In genomic region chr11:78420255-78420764, GRCh38 we compare ENCODE assay signal across 8 cellular contexts. TPM values are rescaled to one million over a fixed set of nuclear protein-coding genes. Genes with fewer than 3 reads are reported as not detected.
DNase-seq lines count a peak whose midpoint lies in the region; ATAC-seq, FAIRE-seq and TF ChIP-seq lines count a peak whose summit lies in the region.

No MANE protein-coding gene starts in this region.

- peak overlapping the region; percentile 70 for H3K4me3 Mint-ChIP-seq in T-helper 2 cell treated with Interferon-gamma antibody and Interleukin-4, amounts not matched to agents 5 μg/mL and 100 μg/mL, for 36 hours

- peaks cover 26% of the 10 kb centered on the region for H3K27me3 ChIP-seq in DOHH2 (ENCODE audit: control insufficient read depth, low read length)
- H3K27me3 ChIP-seq in breast epithelium, result no peaks in the 10 kb centered on the region

- H3K36me3 Mint-ChIP-seq in T-helper 2 cell treated with Interferon-gamma antibody and Interleukin-4, amounts not matched to agents 5 μg/mL and 100 μg/mL, for 36 hours (ENCODE audit: low read depth), result peaks cover 24% of the 10 kb centered on the region

- TF ChIP-seq POLR2A in breast epithelium (IDR thresholded peaks at IDR 0.05), result no peak

- H3F3A ChIP-seq in DOHH2 (ENCODE audit: control insufficient read depth, insufficient read depth), result peaks cover 12% of the 10 kb centered on the region

- H3K9me3 Mint-ChIP-seq in T-helper 2 cell treated with Interferon-gamma antibody and Interleukin-4, amounts not matched to agents 5 μg/mL and 100 μg/mL, for 36 hours, result no peaks in the 10 kb centered on the region

- no peaks in the 10 kb centered on the region; the same call in 1 of the 2 replicates for H4K20me1 ChIP-seq in DOHH2 (ENCODE audit: control insufficient read depth, insufficient read depth, low read depth, low read length)

- no peak overlapping the region for H3K27ac ChIP-seq in DOHH2 (ENCODE audit: low read depth, low read length)
- peak overlapping the region; percentile 13 to 59 for H3K27ac ChIP-seq in breast epithelium
- peak overlapping the region; percentile 12 to 62 for H3K27ac ChIP-seq in kidney (ENCODE audit: low read depth in 2 of 2, low read length in 2 of 2)

- FAIRE-seq in kidney (lab: Jason Lieb, UNC), result no peak

- no peak for ATAC-seq in GM19463 (IDR thresholded peaks at IDR 0.05; ENCODE audit: unreplicated experiment)

- H3K27me3 Mint-ChIP-seq in T-helper 2 cell treated with Interferon-gamma antibody and Interleukin-4, amounts not matched to agents 5 μg/mL and 100 μg/mL, for 36 hours (ENCODE audit: low read depth), result no peaks in the 10 kb centered on the region

- H3K9me3 ChIP-seq in DOHH2 (ENCODE audit: control insufficient read depth, insufficient read depth, low read length), result no peaks in the 10 kb centered on the region
- no peaks in the 10 kb centered on the region for H3K9me3 ChIP-seq in breast epithelium
- H3K9me3 ChIP-seq in kidney (ENCODE audit: control insufficient read depth in 1 of 2, low read length in 2 of 2), result no peaks in the 10 kb centered on the region

- peak; percentile 74 for TF ChIP-seq CTCF in DOHH2 (IDR thresholded peaks at IDR 0.05; ENCODE audit: low read depth, low read length, poor library complexity, severe bottlenecking)
- peak; percentile 48 for TF ChIP-seq CTCF in LNCaP clone FGC (IDR thresholded peaks at IDR 0.05; ENCODE audit: control insufficient read depth, extremely low read depth, insufficient read depth)
- peak; percentile 25 to 54 (median 48) for TF ChIP-seq CTCF in breast epithelium (IDR thresholded peaks at IDR 0.05)
- TF ChIP-seq CTCF in kidney (IDR thresholded peaks at IDR 0.05; ENCODE audit: borderline replicate concordance, extremely low read depth, insufficient read depth), result peak; percentile 68

- H3K4me2 ChIP-seq in DOHH2 (ENCODE audit: low read length), result peak overlapping the region; percentile 53

- no peaks in the 10 kb centered on the region for H3K9me2 ChIP-seq in DOHH2 (replicated peaks; ENCODE audit: control insufficient read depth, low read length)

- H3K4me1 ChIP-seq in DOHH2 (ENCODE audit: control insufficient read depth, low read length) (peaks cover 42% of the 10 kb centered on the region), breast epithelium (no peaks in the 10 kb centered on the region), kidney (ENCODE audit: control insufficient read depth in 1 of 2, insufficient read depth in 1 of 2, low read depth in 1 of 2, low read length in 2 of 2) (peaks cover 19% of the 10 kb centered on the region in 2 donors)

- no peaks in the 10 kb centered on the region for H3K79me2 ChIP-seq in DOHH2 (ENCODE audit: control insufficient read depth, low read length)

- H3K27ac Mint-ChIP-seq in T-helper 2 cell treated with Interferon-gamma antibody and Interleukin-4, amounts not matched to agents 5 μg/mL and 100 μg/mL, for 36 hours, result peak overlapping the region; percentile 74

- DNase-seq in LNCaP clone FGC (ENCODE audit: low read depth) (no peak), breast epithelium (ENCODE audit: low spot score in 2 of 2) (peak in 1 of 2 donors; percentile 57), kidney (peak; percentile 81), smooth muscle cell of the brain vasculature (ENCODE audit: low read depth, low spot score) (peak; percentile 75), GM19238 (ENCODE audit: insufficient read length, low spot score) (no peak)
- DNase-seq in T-helper 2 cell treated with Interferon-gamma antibody and Interleukin-4, amounts not matched to agents 5 μg/mL and 100 μg/mL, for 36 hours (ENCODE audit: low spot score), result peak; percentile 44

- H3K4me1 Mint-ChIP-seq in T-helper 2 cell treated with Interferon-gamma antibody and Interleukin-4, amounts not matched to agents 5 μg/mL and 100 μg/mL, for 36 hours (ENCODE audit: low read depth), result peaks cover 61% of the 10 kb centered on the region

- no peaks in the 10 kb centered on the region for H3K36me3 ChIP-seq in DOHH2 (ENCODE audit: control insufficient read depth, low read length)
- H3K36me3 ChIP-seq in breast epithelium, result no peaks in the 10 kb centered on the region
- no peaks in the 10 kb centered on the region for H3K36me3 ChIP-seq in kidney (ENCODE audit: control insufficient read depth in 1 of 2, insufficient read depth in 2 of 2, low read length in 2 of 2)

- H3K4me3 ChIP-seq in DOHH2 (ENCODE audit: low read length), result peak overlapping the region; percentile 19; the same call in 1 of the 2 replicates
- H3K4me3 ChIP-seq in LNCaP clone FGC (ENCODE audit: low read depth, low read length), result no peak overlapping the region
- peak overlapping the region in 1 of 3 donors; percentile 26 for H3K4me3 ChIP-seq in breast epithelium
- peak overlapping the region in 1 of 2 donors; percentile 30 for H3K4me3 ChIP-seq in kidney (ENCODE audit: low read length in 2 of 2)

- H3K9ac ChIP-seq in kidney (ENCODE audit: low read length in 2 of 2), result peak overlapping the region in 1 of 2 donors; percentile 48

- intact Hi-C loops in breast epithelium (cut with DNase I; ENCODE audit: low total_unique reads), result no loop called here
- intact Hi-C loops in kidney (cut with DNase I), result loop anchor here (10.0 kb wide), 1 partner anchor 196 kb away; no protein-coding TSS in a partner anchor

RNA-seq across cellular contexts. Expression of gene GAB2, which starts 2.7 kb away (rescaled TPM):
- total RNA-seq in breast epithelium, result 10 to 100 TPM; 22.9 to 43.8 (median 24.9) TPM
- total RNA-seq in kidney, result 23.6 TPM
- polyA plus RNA-seq in kidney (ENCODE audit: insufficient read depth, low read depth, low replicate concordance), result 3.3 TPM

Comparison
In these comparisons a context has a peak if more than half of its experiments do, and no peak if none do; other contexts are left out.
1. DNase-seq: peak in T-helper 2 cell treated with Interferon-gamma antibody and Interleukin-4, amounts not matched to agents 5 μg/mL and 100 μg/mL, for 36 hours (single experiment), kidney (single experiment) and smooth muscle cell of the brain vasculature (single experiment); none in LNCaP clone FGC (single experiment) and GM19238 (single experiment).
2. Peak in every context shown above with its lines, with median percentiles within 50 percentile points of each other: CTCF ChIP-seq.